1 cellular context compared by ENCODE assay signal in genomic region chr19:17337675-17338439, GRCh38.
TF ChIP-seq lines count a peak whose summit lies in the region.

No MANE protein-coding gene starts in this region.

TF ChIP-seq in GM12878, 131 proteins besides CTCF, POLR2A, EP300 and RAD21:
- no peak for TF ChIP-seq MYC (IDR thresholded peaks at IDR 0.05; ENCODE audit: insufficient read depth, insufficient read length, insufficient replicate concordance, low read length, severe bottlenecking)
- TF ChIP-seq, protein P1, sequence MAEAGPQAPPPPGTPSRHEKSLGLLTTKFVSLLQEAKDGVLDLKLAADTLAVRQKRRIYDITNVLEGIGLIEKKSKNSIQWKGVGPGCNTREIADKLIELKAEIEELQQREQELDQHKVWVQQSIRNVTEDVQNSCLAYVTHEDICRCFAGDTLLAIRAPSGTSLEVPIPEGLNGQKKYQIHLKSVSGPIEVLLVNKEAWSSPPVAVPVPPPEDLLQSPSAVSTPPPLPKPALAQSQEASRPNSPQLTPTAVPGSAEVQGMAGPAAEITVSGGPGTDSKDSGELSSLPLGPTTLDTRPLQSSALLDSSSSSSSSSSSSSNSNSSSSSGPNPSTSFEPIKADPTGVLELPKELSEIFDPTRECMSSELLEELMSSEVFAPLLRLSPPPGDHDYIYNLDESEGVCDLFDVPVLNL (IDR thresholded peaks at IDR 0.05; ENCODE audit: low read depth, low read length), result no peak
- no peak for TF ChIP-seq USF1 (IDR thresholded peaks at IDR 0.05; ENCODE audit: borderline replicate concordance, extremely low read length, insufficient read depth, low read depth, low read length)
- peak; percentile 47; the same call in 1 of the 2 replicates for TF ChIP-seq LARP7 (IDR thresholded peaks at IDR 0.05)
- 0 out of 2 replicates have a peak, but pooled peaks have one; percentile 10 for TF ChIP-seq CHD2 (IDR thresholded peaks at IDR 0.05; ENCODE audit: borderline replicate concordance, low read depth, low read length)
- TF ChIP-seq MEF2B (IDR thresholded peaks at IDR 0.05; ENCODE audit: partially characterized antibody, poor library complexity, severe bottlenecking), result no peak
- peak; percentile 34; the same call in 1 of the 2 replicates for TF ChIP-seq HCFC1 (IDR thresholded peaks at IDR 0.05; ENCODE audit: low read length)
- no peak for TF ChIP-seq MTA2 (IDR thresholded peaks at IDR 0.05; ENCODE audit: low read depth)
- TF ChIP-seq NR2F1 (conservative IDR thresholded peaks at IDR 0.05), result 0 out of 2 replicates have a peak, but pooled peaks have one; percentile 1
- TF ChIP-seq, protein P2, sequence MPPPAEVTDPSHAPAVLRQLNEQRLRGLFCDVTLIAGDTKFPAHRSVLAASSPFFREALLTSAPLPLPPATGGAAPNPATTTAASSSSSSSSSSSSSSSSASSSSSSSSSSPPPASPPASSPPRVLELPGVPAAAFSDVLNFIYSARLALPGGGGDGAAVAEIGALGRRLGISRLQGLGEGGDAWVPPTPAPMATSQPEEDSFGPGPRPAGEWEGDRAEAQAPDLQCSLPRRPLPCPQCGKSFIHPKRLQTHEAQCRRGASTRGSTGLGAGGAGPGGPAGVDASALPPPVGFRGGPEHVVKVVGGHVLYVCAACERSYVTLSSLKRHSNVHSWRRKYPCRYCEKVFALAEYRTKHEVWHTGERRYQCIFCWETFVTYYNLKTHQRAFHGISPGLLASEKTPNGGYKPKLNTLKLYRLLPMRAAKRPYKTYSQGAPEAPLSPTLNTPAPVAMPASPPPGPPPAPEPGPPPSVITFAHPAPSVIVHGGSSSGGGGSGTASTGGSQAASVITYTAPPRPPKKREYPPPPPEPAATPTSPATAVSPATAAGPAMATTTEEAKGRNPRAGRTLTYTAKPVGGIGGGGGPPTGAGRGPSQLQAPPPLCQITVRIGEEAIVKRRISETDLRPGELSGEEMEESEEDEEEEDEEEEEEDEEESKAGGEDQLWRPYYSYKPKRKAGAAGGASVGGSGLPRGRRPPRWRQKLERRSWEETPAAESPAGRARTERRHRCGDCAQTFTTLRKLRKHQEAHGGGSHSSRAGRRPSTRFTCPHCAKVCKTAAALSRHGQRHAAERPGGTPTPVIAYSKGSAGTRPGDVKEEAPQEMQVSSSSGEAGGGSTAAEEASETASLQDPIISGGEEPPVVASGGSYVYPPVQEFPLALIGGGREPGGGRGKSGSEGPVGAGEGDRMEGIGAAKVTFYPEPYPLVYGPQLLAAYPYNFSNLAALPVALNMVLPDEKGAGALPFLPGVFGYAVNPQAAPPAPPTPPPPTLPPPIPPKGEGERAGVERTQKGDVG (CRISPR knock-in tag; IDR thresholded peaks at IDR 0.05), result 0 out of 2 replicates have a peak, but pooled peaks have one; percentile 53
- TF ChIP-seq RELB (IDR thresholded peaks at IDR 0.05; ENCODE audit: low read depth), result no peak
- no peak for TF ChIP-seq RBBP5 (conservative IDR thresholded peaks at IDR 0.05)
- no peak for TF ChIP-seq NFXL1 (IDR thresholded peaks at IDR 0.05; ENCODE audit: borderline replicate concordance)
